ENCODE assay signal across 23 cellular contexts in genomic region chr3:32316319-32316718, GRCh38.
"Had no signal": no experiment of that assay in that cellular context is flagged by ENCODE, and none has a peak within 500 bp of the region (broad histone marks: within the 10 kb centered on the region; RNA-seq: fewer than 3 reads in every experiment).

No MANE protein-coding gene starts in this region.

- H3K4me2 ChIP-seq: hepatocyte had no signal

- DNase-seq: esophagus squamous epithelium; foreskin fibroblast; head of caudate nucleus; kidney; left cardiac atrium; left ventricle myocardium inferior; lower lobe of right lung; midbrain; posterior cingulate gyrus; spleen; stimulated activated CD4-positive, alpha-beta T cell treated with anti-CD3 and anti-CD28 coated beads, Interleukin-15, amount 100 ng/mL, for 24 hours; stimulated activated CD4-positive, alpha-beta T cell treated with anti-CD3 and anti-CD28 coated beads, Interleukin-1b, Interleukin-23, amount 100 ng/mL, for 48 hours; stimulated activated CD4-positive, alpha-beta T cell treated with anti-CD3 and anti-CD28 coated beads, Interleukin-4, amount 100 ng/mL, for 24 hours; tibial artery; upper lobe of right lung had no signal

- H3K36me3 ChIP-seq: esophagus squamous epithelium, gastroesophageal sphincter, left ventricle myocardium inferior, lower lobe of right lung, neutrophil, spleen, tibial artery, upper lobe of right lung had no signal

- H3K27ac Mint-ChIP-seq: memory B cell; natural killer cell treated with Interleukin-12 subunit alpha and Interleukin-12 subunit beta and Interleukin-15 and Interleukin-18, amount 100 ng/mL, for 72 hours; stimulated activated memory B cell treated with anti-CD40 and anti-IgM and Interleukin-4, amounts not matched to agents 10 μg/mL and 1 μg/mL and 100 μg/mL, for 72 hours; stimulated activated naive CD8-positive, alpha-beta T cell treated with anti-CD3 and anti-CD28 coated beads, Interleukin-15, Interleukin-2, amounts not matched to agents 100 ng/mL and 50 ng/mL, for 24 hours had no signal

- H3K27me3 ChIP-seq: esophagus squamous epithelium, gastroesophageal sphincter, hepatocyte, upper lobe of right lung had no signal

- H2AFZ ChIP-seq: hepatocyte had no signal

- H3K4me3 Mint-ChIP-seq: memory B cell; natural killer cell treated with Interleukin-12 subunit alpha and Interleukin-12 subunit beta and Interleukin-15 and Interleukin-18, amount 100 ng/mL, for 72 hours; stimulated activated memory B cell treated with anti-CD40 and anti-IgM and Interleukin-4, amounts not matched to agents 10 μg/mL and 1 μg/mL and 100 μg/mL, for 72 hours; stimulated activated naive CD8-positive, alpha-beta T cell treated with anti-CD3 and anti-CD28 coated beads, Interleukin-15, Interleukin-2, amounts not matched to agents 100 ng/mL and 50 ng/mL, for 24 hours had no signal

- ATAC-seq: gastroesophageal sphincter; left cardiac atrium; lower lobe of right lung; natural killer cell treated with Interleukin-12 subunit alpha and Interleukin-12 subunit beta and Interleukin-15 and Interleukin-18, amount 100 ng/mL, for 72 hours; sciatic nerve; stimulated activated memory B cell treated with anti-CD40 and anti-IgM and Interleukin-4, amounts not matched to agents 10 μg/mL and 1 μg/mL and 100 μg/mL, for 72 hours; upper lobe of right lung had no signal

- H3K27me3 Mint-ChIP-seq: stimulated activated naive CD8-positive, alpha-beta T cell treated with anti-CD3 and anti-CD28 coated beads, Interleukin-15, Interleukin-2, amounts not matched to agents 100 ng/mL and 50 ng/mL, for 24 hours had no signal

- H3K9me3 Mint-ChIP-seq: memory B cell; natural killer cell treated with Interleukin-12 subunit alpha and Interleukin-12 subunit beta and Interleukin-15 and Interleukin-18, amount 100 ng/mL, for 72 hours; stimulated activated memory B cell treated with anti-CD40 and anti-IgM and Interleukin-4, amounts not matched to agents 10 μg/mL and 1 μg/mL and 100 μg/mL, for 72 hours; stimulated activated naive CD8-positive, alpha-beta T cell treated with anti-CD3 and anti-CD28 coated beads, Interleukin-15, Interleukin-2, amounts not matched to agents 100 ng/mL and 50 ng/mL, for 24 hours had no signal

- H3K4me1 Mint-ChIP-seq: memory B cell had no signal

- H3K4me1 ChIP-seq: lower lobe of right lung, upper lobe of right lung had no signal

- H3K36me3 Mint-ChIP-seq: memory B cell; natural killer cell treated with Interleukin-12 subunit alpha and Interleukin-12 subunit beta and Interleukin-15 and Interleukin-18, amount 100 ng/mL, for 72 hours; stimulated activated memory B cell treated with anti-CD40 and anti-IgM and Interleukin-4, amounts not matched to agents 10 μg/mL and 1 μg/mL and 100 μg/mL, for 72 hours had no signal

- H3K27ac ChIP-seq: esophagus squamous epithelium, gastroesophageal sphincter, hepatocyte, left ventricle myocardium inferior, lower lobe of right lung, neutrophil, spleen, tibial artery, upper lobe of right lung had no signal

- H3K4me3 ChIP-seq: esophagus squamous epithelium, gastroesophageal sphincter, hepatocyte, left ventricle myocardium inferior, lower lobe of right lung, spleen, tibial artery, upper lobe of right lung had no signal
